In the genomic region with DNA sequence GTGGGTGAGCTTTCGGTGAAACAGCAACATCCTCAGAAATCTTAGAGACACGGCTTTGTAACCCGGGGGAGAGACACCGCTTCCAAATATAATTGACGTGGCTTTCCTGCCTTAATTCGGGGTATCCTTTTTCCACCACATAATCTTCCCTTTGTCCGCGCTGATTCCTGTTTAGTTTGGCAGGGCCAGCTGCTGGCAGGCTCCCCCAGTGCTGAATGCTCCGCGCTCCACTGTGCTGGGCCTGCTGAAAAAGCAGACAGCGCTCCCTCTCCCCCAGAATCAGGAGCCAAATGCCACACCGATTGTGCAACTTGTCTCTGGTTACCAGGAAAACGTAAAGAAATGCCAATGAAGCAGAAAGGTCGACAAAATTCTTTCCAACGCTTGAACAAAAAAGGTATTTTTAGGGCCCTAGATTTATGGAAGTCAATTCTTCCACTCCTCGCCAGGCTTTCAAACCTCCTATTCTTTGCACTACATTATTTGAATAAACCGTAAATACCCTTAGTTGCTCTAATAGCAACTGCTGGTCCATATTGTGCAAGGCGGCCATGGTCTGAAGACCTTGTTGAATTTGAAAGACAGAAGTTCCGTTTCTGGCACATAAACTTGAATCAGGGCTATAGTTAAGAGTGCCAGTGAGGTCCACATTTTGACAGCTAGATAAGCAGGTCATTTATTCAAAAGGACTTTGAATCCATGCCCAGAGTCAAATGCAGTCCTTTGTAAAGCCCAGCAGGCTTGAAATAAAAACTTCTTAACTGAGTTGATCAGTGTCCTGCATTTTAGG, we compare ENCODE assay signal across 8 cellular contexts.
A peak's percentile ranks its signal among the peaks of the same experiment; 100 is the strongest.
DNase-seq lines count a peak whose midpoint lies in the region; ATAC-seq and TF ChIP-seq lines count a peak whose summit lies in the region.

No MANE protein-coding gene starts in this region.

- peak; percentile 57 for DNase-seq in NCI-H460 (ENCODE audit: extremely low read depth, low read depth)
- peak; percentile 68 to 95 for DNase-seq in cardiac fibroblast (ENCODE audit: low read depth in 2 of 2)
- peak; percentile 89 for DNase-seq in left kidney (ENCODE audit: low read depth, low spot score)
- DNase-seq in substantia nigra (lab: John Stamatoyannopoulos, UW) = peak in 46 of 49 donors; percentile 17 to 83 (median 64)
- no peak for DNase-seq in HUDEP-2 (lab: John Stamatoyannopoulos, UW; ENCODE audit: unreplicated experiment in 76 of 76)
- no peak for DNase-seq in germinal center (ENCODE audit: low spot score)

- H3K4me3 ChIP-seq in cardiac fibroblast (replicated peaks in 1 of 2; ENCODE audit: low read depth in 2 of 2, low read length in 2 of 2) = peak overlapping the region in 1 of 2 donors; percentile 15

- peak overlapping the region; percentile 94 for H3K27ac ChIP-seq in substantia nigra (ENCODE audit: low read depth, low read length, poor library complexity, severe bottlenecking)

- no peak for TF ChIP-seq CTCF in cardiac fibroblast (IDR thresholded peaks at IDR 0.05; ENCODE audit: low read depth, low read length)

- ATAC-seq in GM21619 (IDR thresholded peaks at IDR 0.05; ENCODE audit: unreplicated experiment) (no peak), GM18868 (IDR thresholded peaks at IDR 0.05; ENCODE audit: unreplicated experiment) (no peak)

Comparison
In these comparisons a context has a peak if more than half of its experiments do, and no peak if none do; other contexts are left out.
1. DNase-seq: peak in NCI-H460 (single experiment), cardiac fibroblast (2 of 2), left kidney (single experiment) and substantia nigra (46 of 49); none in HUDEP-2 (0 of 76) and germinal center (single experiment).